In genomic region chr3:116059421-116060096, GRCh38 we compare ENCODE assay signal across 11 cellular contexts.
DNase-seq lines count a peak whose midpoint lies in the region; FAIRE-seq and TF ChIP-seq lines count a peak whose summit lies in the region.
"Had no signal": no experiment of that assay in that cellular context is flagged by ENCODE, and none has a peak within 500 bp of the region (broad histone marks: within the 10 kb centered on the region; RNA-seq: fewer than 3 reads in every experiment).

No MANE protein-coding gene starts in this region.

- H3K4me1 Mint-ChIP-seq in CD4-positive, alpha-beta memory T cell = no peaks in the 10 kb centered on the region
- H3K4me1 Mint-ChIP-seq: activated naive CD8-positive, alpha-beta T cell treated with anti-CD3 and anti-CD28 coated beads for 36 hours had no signal

- H3K36me3 ChIP-seq in CD4-positive, alpha-beta memory T cell (ENCODE audit: insufficient read depth, low read length) = no peaks in the 10 kb centered on the region
- H3K36me3 ChIP-seq: left ventricle myocardium inferior had no signal

- peak; percentile 69 for FAIRE-seq in GM12891 (lab: Jason Lieb, UNC)

- no peak overlapping the region for H3K27ac ChIP-seq in CD4-positive, alpha-beta memory T cell (ENCODE audit: low read depth, low read length)
- H3K27ac ChIP-seq: KMS-11, left ventricle myocardium inferior had no signal

- TF ChIP-seq CTCF in epithelial cell of esophagus (IDR thresholded peaks at IDR 0.05; ENCODE audit: insufficient read depth, low read depth, low read length, missing control alignments) = no peak

- POLR2A ChIA-PET in CD4-positive, alpha-beta memory T cell (lab: Charles Lee; ENCODE audit: partially characterized antibody) = no interaction called here

- H3K9me3 ChIP-seq in CD4-positive, alpha-beta memory T cell (ENCODE audit: control insufficient read depth in 1 of 2, low read length in 2 of 2) = no peaks in the 10 kb centered on the region
- H3K9me3 ChIP-seq: left ventricle myocardium inferior had no signal

- no peaks in the 10 kb centered on the region for H3K4me1 ChIP-seq in CD4-positive, alpha-beta memory T cell (ENCODE audit: insufficient read depth, low read length)
- H3K4me1 ChIP-seq: left ventricle myocardium inferior had no signal

- H3K4me3 ChIP-seq in epithelial cell of esophagus (ENCODE audit: low read length) = no peak overlapping the region
- H3K4me3 ChIP-seq in skeletal muscle cell (ENCODE audit: low read depth, low read length) = no peak overlapping the region
- no peak overlapping the region for H3K4me3 ChIP-seq in CD4-positive, alpha-beta memory T cell (ENCODE audit: low read length in 2 of 2)
- H3K4me3 ChIP-seq: left ventricle myocardium inferior had no signal

- peaks cover 0 to 3% (median 0%) of the 10 kb centered on the region in 8 donors for H3K9me3 Mint-ChIP-seq in CD4-positive, alpha-beta memory T cell

- CTCF ChIA-PET in CD4-positive, alpha-beta memory T cell (lab: Charles Lee; ENCODE audit: partially characterized antibody) = interaction anchor here (1.1 kb wide), 1 partner anchor 9 kb away, joined by 3 read pairs; no protein-coding TSS in a partner anchor

- H3K27me3 ChIP-seq in CD4-positive, alpha-beta memory T cell (ENCODE audit: insufficient read depth, low read length) = no peaks in the 10 kb centered on the region

- no peaks in the 10 kb centered on the region for H3K27me3 Mint-ChIP-seq in CD4-positive, alpha-beta memory T cell
- H3K27me3 Mint-ChIP-seq: activated naive CD8-positive, alpha-beta T cell treated with anti-CD3 and anti-CD28 coated beads for 36 hours had no signal

- H3K27ac Mint-ChIP-seq in CD4-positive, alpha-beta memory T cell = no peak overlapping the region
- H3K27ac Mint-ChIP-seq: activated naive CD8-positive, alpha-beta T cell treated with anti-CD3 and anti-CD28 coated beads for 36 hours had no signal

- H3K36me3 Mint-ChIP-seq in CD4-positive, alpha-beta memory T cell = no peaks in the 10 kb centered on the region
- H3K36me3 Mint-ChIP-seq: activated naive CD8-positive, alpha-beta T cell treated with anti-CD3 and anti-CD28 coated beads for 36 hours had no signal

- H3K4me3 Mint-ChIP-seq in CD4-positive, alpha-beta memory T cell = no peak overlapping the region
- H3K4me3 Mint-ChIP-seq: activated naive CD8-positive, alpha-beta T cell treated with anti-CD3 and anti-CD28 coated beads for 36 hours had no signal

- DNase-seq in GM12891 (ENCODE audit: insufficient read length, low spot score) (no peak), NCI-H226 (peak; percentile 33), epithelial cell of esophagus (ENCODE audit: low read depth) (peak; percentile 98), skeletal muscle cell (ENCODE audit: low read depth) (peak; percentile 84), NCI-H128 (lab: John Stamatoyannopoulos, UW; ENCODE audit: unreplicated experiment) (no peak)
- no peak for DNase-seq in CD4-positive, alpha-beta memory T cell
- no peak for DNase-seq in activated CD8-positive, alpha-beta memory T cell treated with anti-CD3 and anti-CD28 coated beads, Interleukin-2, amount 50 U/mL, for 4 hours
- DNase-seq: activated naive CD8-positive, alpha-beta T cell treated with anti-CD3 and anti-CD28 coated beads for 36 hours; left ventricle myocardium inferior; stimulated activated CD4-positive, alpha-beta T cell treated with anti-CD3 and anti-CD28 coated beads, Interleukin-4, amount 100 ng/mL, for 1 hour had no signal

- intact Hi-C loops in CD4-positive, alpha-beta memory T cell (cut with micrococcal nuclease) = no loop called here

- no peak for TF ChIP-seq POLR2A in GM12891 (IDR thresholded peaks at IDR 0.05; ENCODE audit: low read depth, low read length)

TF ChIP-seq in GM12891, 5 proteins besides CTCF, POLR2A, EP300 and RAD21:
- TF ChIP-seq TAF1 (IDR thresholded peaks at IDR 0.05; ENCODE audit: low read depth, low read length) (no peak), PAX5 (IDR thresholded peaks at IDR 0.05; ENCODE audit: insufficient read depth, low read length, severe bottlenecking) (no peak), POU2F2 (IDR thresholded peaks at IDR 0.05; ENCODE audit: low read depth, low read length) (no peak), SPI1 (IDR thresholded peaks at IDR 0.05; ENCODE audit: low read depth, low read length) (no peak), POLR2AphosphoS5 (IDR thresholded peaks at IDR 0.05; ENCODE audit: low read depth, low read length) (no peak)

Comparison
In these comparisons a context has a peak if more than half of its experiments do, and no peak if none do; other contexts are left out.
1. DNase-seq: peak in NCI-H226 (single experiment), epithelial cell of esophagus (single experiment) and skeletal muscle cell (single experiment); none in GM12891 (single experiment), NCI-H128 (single experiment), CD4-positive, alpha-beta memory T cell (0 of 5) and activated CD8-positive, alpha-beta memory T cell treated with anti-CD3 and anti-CD28 coated beads, Interleukin-2, amount 50 U/mL, for 4 hours (single experiment).